ENCODE assay signal across 3 cellular contexts in the genomic region with DNA sequence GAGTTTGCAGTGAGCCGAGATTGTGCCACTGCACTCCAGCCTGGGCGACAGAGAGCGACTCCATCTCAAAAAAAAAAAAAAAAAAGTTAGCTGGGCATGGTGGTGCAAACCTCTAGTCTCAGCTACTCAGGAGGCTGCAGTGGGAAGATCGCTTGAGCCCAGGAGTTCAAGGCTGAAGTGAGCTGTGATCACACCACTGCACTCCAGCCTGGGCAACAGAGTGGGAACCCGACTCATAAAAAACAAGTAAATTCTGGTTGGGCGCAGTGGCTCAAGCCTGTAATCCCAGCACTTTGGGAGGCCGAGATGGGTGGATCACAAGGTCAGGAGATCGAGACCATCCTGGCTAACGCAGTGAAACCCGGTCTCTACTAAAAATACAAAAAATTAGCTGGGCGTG. TPM values are rescaled to one million over a fixed set of nuclear protein-coding genes. Genes with fewer than 3 reads are reported as not detected.
"Had no signal": no experiment of that assay in that cellular context is flagged by ENCODE, and none has a peak within 500 bp of the region (broad histone marks: within the 10 kb centered on the region; RNA-seq: fewer than 3 reads in every experiment).

No MANE protein-coding gene starts in this region.

RNA-seq across cellular contexts. Expression of a gene that starts 4.9 kb away (rescaled TPM):
- total RNA-seq: HT1080, IMR-90 had no signal
- polyA plus RNA-seq: IgD-negative memory B cell, IMR-90 had no signal
